ENCODE assay signal across 8 cellular contexts in genomic region chr1:157496121-157496526, GRCh38. TPM values are rescaled to one million over a fixed set of nuclear protein-coding genes. Genes with fewer than 3 reads are reported as not detected.
DNase-seq lines count a peak whose midpoint lies in the region; ATAC-seq, FAIRE-seq and TF ChIP-seq lines count a peak whose summit lies in the region.

No MANE protein-coding gene starts in this region.

- H3K4me3 ChIP-seq in HepG2 (replicated peaks in 1 of 3; ENCODE audit: insufficient read depth in 1 of 3, low read depth in 2 of 3, low read length in 3 of 3) (no peak overlapping the region), suprapubic skin (no peak overlapping the region)

- H3K4me1 ChIP-seq in HepG2 (ENCODE audit: insufficient read depth, low read length) (peaks cover 11% of the 10 kb centered on the region; the same call in 1 of the 2 replicates), suprapubic skin (peaks cover 2% of the 10 kb centered on the region)

- H3K27me3 ChIP-seq in HepG2 (ENCODE audit: control insufficient read depth in 1 of 2, insufficient read depth in 2 of 2, low read length in 2 of 2) (no peaks in the 10 kb centered on the region), suprapubic skin (peaks cover 6% of the 10 kb centered on the region)

- peaks cover 70% of the 10 kb centered on the region for H3K27me3 Mint-ChIP-seq in chondrocyte (ENCODE audit: low read depth)

- ATAC-seq in HepG2, result peak; percentile 79

- intact Hi-C loops in HepG2 (cut with micrococcal nuclease; ENCODE audit: unreplicated experiment), result no loop called here

- TF ChIP-seq POLR2A in HepG2 (IDR thresholded peaks at IDR 0.05; ENCODE audit: insufficient read depth in 1 of 2, low read depth in 2 of 2, low read length in 2 of 2) (no peak), suprapubic skin (IDR thresholded peaks at IDR 0.05) (no peak)

- no peak overlapping the region for H3K9ac ChIP-seq in HepG2 (ENCODE audit: insufficient read depth, low read depth, low read length)

- no TSS peak for BruUV-seq in HepG2 (replicated peaks; lab: Mats Ljungman, UMichigan)

- CTCF ChIA-PET in HepG2 (lab: Yijun Ruan, JAX; ENCODE audit: low intra/inter-chr PET ratio, low total read pairs), result interaction anchor here (0.9 to 1.1 kb wide), 5 partner anchors 118 to 302 kb away, joined by 3 to 5 read pairs (median 3); no protein-coding TSS in a partner anchor

- H3K4me3 Mint-ChIP-seq in chondrocyte (ENCODE audit: unreplicated experiment), result no peak overlapping the region

- in situ Hi-C loops in HepG2 (cut with HindIII; ENCODE audit: extremely low pct_ligation_motif_present, low pct_unique_long_range_greater_than_20kb), result no loop called here

- H3K79me2 ChIP-seq in HepG2 (ENCODE audit: insufficient read depth, low read length), result no peaks in the 10 kb centered on the region

- DNase-seq in NOMO-1 treated with DMSO at 0.1 percent for 48 hours (lab: John Stamatoyannopoulos, UW; ENCODE audit: unreplicated experiment) (peak; percentile 38), NOMO-1 treated with dmso at 0.1 percent for 144 hours (lab: John Stamatoyannopoulos, UW; ENCODE audit: unreplicated experiment) (no peak), HTR-8/SVneo (ENCODE audit: insufficient read length, low spot score) (peak; percentile 8), SKM-1 treated with dmso at 0.1 percent for 144 hours (lab: John Stamatoyannopoulos, UW; ENCODE audit: unreplicated experiment) (peak; percentile 50), chondrocyte (ENCODE audit: low spot score) (no peak), HepG2 (ENCODE audit: low spot score) (peak; percentile 36), suprapubic skin (ENCODE audit: low spot score in 2 of 2) (no peak)
- DNase-seq in activated effector memory CD4-positive, alpha-beta T cell treated with anti-CD3 and anti-CD28 coated beads, Interleukin-2, amount 50 U/mL, for 16 hours, result no peak

- H3K4me1 Mint-ChIP-seq in chondrocyte (ENCODE audit: low read depth), result no peaks in the 10 kb centered on the region

- no peak for TF ChIP-seq RAD21 in HepG2 (CRISPR knock-in tag; IDR thresholded peaks at IDR 0.05)

- H3K27ac ChIP-seq in HepG2 (ENCODE audit: extremely low read length, insufficient read depth, low read length) (no peak overlapping the region), suprapubic skin (no peak overlapping the region)

- no peaks in the 10 kb centered on the region for H3K36me3 ChIP-seq in HepG2 (replicated peaks in 1 of 2; ENCODE audit: control insufficient read depth in 1 of 2, insufficient read depth in 2 of 2, low read length in 2 of 2)
- no peaks in the 10 kb centered on the region for H3K36me3 ChIP-seq in suprapubic skin

- WGBS in HepG2 (ENCODE audit: low lambda C conversion rate), result 0% methylated on average over 5 of the region's 5 CpGs
- 12% methylated on average over 5 of the region's 5 CpGs for WGBS in suprapubic skin

- H3K27ac Mint-ChIP-seq in chondrocyte (ENCODE audit: unreplicated experiment), result no peak overlapping the region

- H3K9me3 ChIP-seq in HepG2 (ENCODE audit: low read length), result no peaks in the 10 kb centered on the region
- H3K9me3 ChIP-seq in suprapubic skin, result no peaks in the 10 kb centered on the region

- H2AFZ ChIP-seq in HepG2 (ENCODE audit: low read length), result no peak overlapping the region

- no peaks in the 10 kb centered on the region for H3K9me3 Mint-ChIP-seq in chondrocyte (ENCODE audit: low read depth)

- H4K20me1 ChIP-seq in HepG2 (ENCODE audit: insufficient read depth, low read length), result no peaks in the 10 kb centered on the region

- TF ChIP-seq EP300 in HepG2 (IDR thresholded peaks at IDR 0.05; ENCODE audit: low read depth in 2 of 2, low read length in 2 of 2) (no peak), HepG2 (CRISPR knock-in tag; IDR thresholded peaks at IDR 0.05; ENCODE audit: borderline replicate concordance) (no peak), suprapubic skin (IDR thresholded peaks at IDR 0.05) (no peak)

- POLR2A ChIA-PET in HepG2 (lab: Yijun Ruan, JAX), result no interaction called here

- peak; percentile 9 for FAIRE-seq in HTR-8/SVneo (lab: Jason Lieb, UNC)
- peak; percentile 84 for FAIRE-seq in HepG2 (lab: Jason Lieb, UNC)

- H3K4me2 ChIP-seq in HepG2 (ENCODE audit: low read depth, low read length), result no peak overlapping the region

- no peaks in the 10 kb centered on the region for H3K36me3 Mint-ChIP-seq in chondrocyte (ENCODE audit: low read depth)

- TF ChIP-seq CTCF in chondrocyte (IDR thresholded peaks at IDR 0.05) (peak; percentile 90), HepG2 (CRISPR knock-in tag; IDR thresholded peaks at IDR 0.05) (peak; percentile 77), suprapubic skin (IDR thresholded peaks at IDR 0.05) (peak; percentile 47 to 85)

TF ChIP-seq in HepG2, 621 proteins besides CTCF, POLR2A, EP300 and RAD21 (continues in another document):
- TF ChIP-seq SMC3 (IDR thresholded peaks at IDR 0.05; ENCODE audit: low read length), result peak; percentile 27; the same call in 1 of the 2 replicates
- TF ChIP-seq STAG1 (CRISPR knock-in tag; IDR thresholded peaks at IDR 0.05), result peak; percentile 73
- no peak for TF ChIP-seq TFE3 (CRISPR knock-in tag; IDR thresholded peaks at IDR 0.05)
- no peak for TF ChIP-seq BCLAF1 (IDR thresholded peaks at IDR 0.05)
- TF ChIP-seq ZNF337 (CRISPR knock-in tag; IDR thresholded peaks at IDR 0.05; ENCODE audit: borderline replicate concordance, low read depth), result no peak
- TF ChIP-seq FOXC1 (CRISPR knock-in tag; IDR thresholded peaks at IDR 0.05; ENCODE audit: borderline replicate concordance), result no peak
- no peak for TF ChIP-seq ZKSCAN1 (IDR thresholded peaks at IDR 0.05; ENCODE audit: low read length)
- no peak for TF ChIP-seq E2F5 (CRISPR knock-in tag; conservative IDR thresholded peaks at IDR 0.05)

RNA-seq across cellular contexts. Expression of gene FCRL5, which starts 56.2 kb away (rescaled TPM):
- not detected in 3 replicates for total RNA-seq in chondrocyte
- not detected in 2 replicates for total RNA-seq in HepG2 (2016; rRNA removed; fragmentation: Illumina TruSeq; extraction: Trizol)
- not detected in 2 replicates for total RNA-seq in HepG2 (2016; cell fraction: cytosol; rRNA removed; fragmentation: Illumina TruSeq; extraction: Trizol; ENCODE audit: low read depth)
- not detected in 2 replicates for total RNA-seq in HepG2 (2016; cell fraction: insoluble cytoplasmic fraction; rRNA removed; fragmentation: Illumina TruSeq; extraction: Trizol)
- not detected in 2 replicates for total RNA-seq in HepG2 (2016; cell fraction: membrane; rRNA removed; fragmentation: Illumina TruSeq; extraction: Trizol)
- not detected in 2 replicates for total RNA-seq in HepG2 (2016; cell fraction: nucleus; rRNA removed; fragmentation: Illumina TruSeq; extraction: Trizol)
- not detected in 2 replicates for polyA plus RNA-seq in HepG2 (2011; rRNA removed)
- not detected in 2 replicates for polyA plus RNA-seq in HepG2 (2011; cell fraction: cytosol; rRNA removed)
- polyA plus RNA-seq in HepG2 (2011; cell fraction: nucleus; rRNA removed), result 0.09 TPM in 1 of 2 replicates, not detected in the other
- not detected in 2 replicates for polyA plus RNA-seq in HepG2 (2012)
- polyA plus RNA-seq in HepG2 (2016; cell fraction: cytosol; fragmentation: Illumina TruSeq; extraction: Trizol; ENCODE audit: low read depth), result not detected in 2 replicates
- not detected in 2 replicates for polyA plus RNA-seq in HepG2 (2016; cell fraction: insoluble cytoplasmic fraction; fragmentation: Illumina TruSeq; extraction: Trizol; ENCODE audit: low read depth)
- polyA plus RNA-seq in HepG2 (2016; cell fraction: membrane; fragmentation: Illumina TruSeq; extraction: Trizol; ENCODE audit: low read depth), result not detected in 2 replicates
- not detected in 2 replicates for polyA plus RNA-seq in HepG2 (2016; cell fraction: nucleus; fragmentation: Illumina TruSeq; extraction: Trizol; ENCODE audit: insufficient read depth, low read depth)
- 0.14 TPM in 1 of 2 replicates, not detected in the other for polyA minus RNA-seq in HepG2 (2011; rRNA and poly(A)+ RNA removed; ENCODE audit: low replicate concordance)
- polyA minus RNA-seq in HepG2 (2011; cell fraction: cytosol; rRNA and poly(A)+ RNA removed), result not detected in 2 replicates
- polyA minus RNA-seq in HepG2 (2011; cell fraction: nucleus; rRNA and poly(A)+ RNA removed), result not detected in 2 replicates
- not detected for total RNA-seq in suprapubic skin

Comparison
In these comparisons a context has a peak if more than half of its experiments do, and no peak if none do; other contexts are left out.
1. DNase-seq: peak in NOMO-1 treated with DMSO at 0.1 percent for 48 hours (single experiment), HTR-8/SVneo (single experiment), SKM-1 treated with dmso at 0.1 percent for 144 hours (single experiment) and HepG2 (single experiment); none in NOMO-1 treated with dmso at 0.1 percent for 144 hours (single experiment), chondrocyte (single experiment), suprapubic skin (0 of 2) and activated effector memory CD4-positive, alpha-beta T cell treated with anti-CD3 and anti-CD28 coated beads, Interleukin-2, amount 50 U/mL, for 16 hours (single experiment).
2. Peak in every context shown above with its lines, with median percentiles within 50 percentile points of each other: CTCF ChIP-seq.